7 cellular contexts compared by ENCODE assay signal in the genomic region with DNA sequence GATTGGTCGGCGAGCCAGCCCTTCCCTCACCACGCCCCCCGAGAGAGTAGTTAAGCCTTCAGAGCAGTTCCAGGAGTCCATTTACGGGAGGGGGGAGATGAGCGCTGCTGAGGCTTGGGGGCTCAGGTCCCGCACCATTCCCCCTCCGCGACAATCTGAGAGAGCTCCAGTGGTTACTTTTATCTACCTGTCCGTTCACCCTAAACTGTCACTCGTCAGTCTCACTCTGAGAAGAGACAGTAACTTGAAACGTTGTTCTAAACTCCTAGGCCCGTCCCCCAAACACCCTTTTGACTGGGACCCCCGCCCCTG.
DNase-seq lines count a peak whose midpoint lies in the region; ATAC-seq and TF ChIP-seq lines count a peak whose summit lies in the region.

No MANE protein-coding gene starts in this region.

- ATAC-seq in HG03159 (IDR thresholded peaks at IDR 0.05; ENCODE audit: unreplicated experiment) (peak; percentile 34), GM18873 (IDR thresholded peaks at IDR 0.05; ENCODE audit: low FRiP score, unreplicated experiment) (no peak)

- H3K4me3 ChIP-seq in epithelial cell of esophagus (ENCODE audit: low read length) = peak overlapping the region; percentile 91

- H3K9me3 Mint-ChIP-seq in T-helper 2 cell treated with Interferon-gamma antibody and Interleukin-4, amounts not matched to agents 5 μg/mL and 100 μg/mL, for 36 hours = no peaks in the 10 kb centered on the region
- no peaks in the 10 kb centered on the region for H3K9me3 Mint-ChIP-seq in nephron

- H3K36me3 Mint-ChIP-seq in T-helper 2 cell treated with Interferon-gamma antibody and Interleukin-4, amounts not matched to agents 5 μg/mL and 100 μg/mL, for 36 hours (ENCODE audit: low read depth) = no peaks in the 10 kb centered on the region
- no peaks in the 10 kb centered on the region for H3K36me3 Mint-ChIP-seq in nephron (ENCODE audit: low read depth)

- H3K27me3 Mint-ChIP-seq in T-helper 2 cell treated with Interferon-gamma antibody and Interleukin-4, amounts not matched to agents 5 μg/mL and 100 μg/mL, for 36 hours (ENCODE audit: low read depth) = peaks cover 50% of the 10 kb centered on the region
- H3K27me3 Mint-ChIP-seq in nephron (ENCODE audit: low read depth) = peaks cover 53% of the 10 kb centered on the region

- no peak for DNase-seq in T-helper 2 cell treated with Interferon-gamma antibody and Interleukin-4, amounts not matched to agents 5 μg/mL and 100 μg/mL, for 36 hours (ENCODE audit: low spot score)
- no peak for DNase-seq in epithelial cell of esophagus (ENCODE audit: low read depth)
- DNase-seq in SKM-1 treated with dmso at 0.1 percent for 144 hours (lab: John Stamatoyannopoulos, UW; ENCODE audit: unreplicated experiment) = no peak

- H3K4me3 Mint-ChIP-seq in T-helper 2 cell treated with Interferon-gamma antibody and Interleukin-4, amounts not matched to agents 5 μg/mL and 100 μg/mL, for 36 hours = peak overlapping the region; percentile 85
- H3K4me3 Mint-ChIP-seq in nephron = peak overlapping the region; percentile 90 to 95 (median 94)

- H3K4me1 Mint-ChIP-seq in T-helper 2 cell treated with Interferon-gamma antibody and Interleukin-4, amounts not matched to agents 5 μg/mL and 100 μg/mL, for 36 hours (ENCODE audit: low read depth) = peaks cover 16% of the 10 kb centered on the region
- peaks cover 19% of the 10 kb centered on the region for H3K4me1 Mint-ChIP-seq in nephron

- TF ChIP-seq POLR2A in GM10847 (IDR thresholded peaks at IDR 0.05; ENCODE audit: extremely low read depth, insufficient read length) = peak; percentile 19

- TF ChIP-seq CTCF in epithelial cell of esophagus (IDR thresholded peaks at IDR 0.05; ENCODE audit: insufficient read depth, low read depth, low read length, missing control alignments) = no peak
- no peak for TF ChIP-seq CTCF in nephron (IDR thresholded peaks at IDR 0.05; ENCODE audit: unreplicated experiment in 3 of 3)

- H3K27ac Mint-ChIP-seq in T-helper 2 cell treated with Interferon-gamma antibody and Interleukin-4, amounts not matched to agents 5 μg/mL and 100 μg/mL, for 36 hours = peak overlapping the region; percentile 92
- H3K27ac Mint-ChIP-seq in nephron = peak overlapping the region in 2 of 3 experiments; percentile 77 to 86
